In the genomic region with DNA sequence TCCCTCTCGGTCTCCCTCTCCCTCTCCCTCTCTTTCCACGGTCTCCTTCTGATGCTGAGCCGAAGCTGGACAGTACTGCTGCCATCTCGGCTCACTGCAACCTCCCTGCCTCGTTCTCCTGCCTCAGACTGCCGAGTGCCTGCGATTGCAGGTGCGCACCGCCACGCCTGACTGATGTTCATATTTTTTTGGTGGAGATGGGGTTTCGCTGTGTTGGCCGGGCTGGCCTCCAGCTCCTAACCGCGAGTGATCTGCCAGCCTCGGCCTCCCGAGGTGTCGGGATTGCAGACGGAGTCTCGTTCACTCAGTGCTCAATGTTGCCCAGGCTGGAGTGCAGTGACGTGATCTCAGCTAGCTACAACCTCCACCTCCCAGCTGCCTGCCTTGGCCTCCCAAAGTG, we compare ENCODE assay signal across 1 cellular context. TPM values are rescaled to one million over a fixed set of nuclear protein-coding genes. Genes with fewer than 3 reads are reported as not detected.
"Had no signal": no experiment of that assay in that cellular context is flagged by ENCODE, and none has a peak within 500 bp of the region (broad histone marks: within the 10 kb centered on the region; RNA-seq: fewer than 3 reads in every experiment).

No MANE protein-coding gene starts in this region.

RNA-seq across cellular contexts. Expression of a gene that starts 48.7 kb away (rescaled TPM):
- total RNA-seq: ascending aorta had no signal
